Comparison of ENCODE assay signal across 1 cellular context in genomic region chr7:7640221-7641128, GRCh38.
TF ChIP-seq lines count a peak whose summit lies in the region.

TSS of gene UMAD1 (plus strand) at chr7:7640752. CDS start at chr7:7673372, 32,620 bp downstream.

TF ChIP-seq in HepG2, 621 proteins besides CTCF, POLR2A, EP300 and RAD21 (continued from another document):
- TF ChIP-seq HMGXB4 (CRISPR knock-in tag; IDR thresholded peaks at IDR 0.05; ENCODE audit: borderline replicate concordance in 1 of 2, low read depth in 1 of 2), result peak in 1 of 2 experiments; percentile 14; a peak in 2 of 4 replicates
- TF ChIP-seq TFDP1 (CRISPR knock-in tag; IDR thresholded peaks at IDR 0.05; ENCODE audit: borderline replicate concordance), result peak; percentile 92
- peak; percentile 77 for TF ChIP-seq PHF8 (CRISPR knock-in tag; IDR thresholded peaks at IDR 0.05)
